18 cellular contexts compared by ENCODE assay signal in genomic region chr4:38791005-38791404, GRCh38. TPM values are rescaled to one million over a fixed set of nuclear protein-coding genes. Genes with fewer than 3 reads are reported as not detected.
DNase-seq lines count a peak whose midpoint lies in the region; ATAC-seq and TF ChIP-seq lines count a peak whose summit lies in the region.
"Had no signal": no experiment of that assay in that cellular context is flagged by ENCODE, and none has a peak within 500 bp of the region (broad histone marks: within the 10 kb centered on the region; RNA-seq: fewer than 3 reads in every experiment).

No MANE protein-coding gene starts in this region.

- peak overlapping the region; percentile 76 to 88 for H3K27ac Mint-ChIP-seq in natural killer cell treated with Interleukin-12 subunit alpha and Interleukin-12 subunit beta and Interleukin-15 and Interleukin-18, amount 100 ng/mL, for 72 hours
- no peak overlapping the region for H3K27ac Mint-ChIP-seq in natural killer cell
- H3K27ac Mint-ChIP-seq in dendritic cell treated with granulocyte-macrophage colony-stimulating factor and Interleukin-4, amounts not matched to agents 40 ng/mL and 50 ng/mL, for 4 days, result peak overlapping the region; percentile 84
- H3K27ac Mint-ChIP-seq: type B pancreatic cell had no signal

- no peak for TF ChIP-seq EP300 in upper lobe of left lung (IDR thresholded peaks at IDR 0.05)

- H3K27me3 Mint-ChIP-seq in natural killer cell treated with Interleukin-12 subunit alpha and Interleukin-12 subunit beta and Interleukin-15 and Interleukin-18, amount 100 ng/mL, for 72 hours, result no peaks in the 10 kb centered on the region
- H3K27me3 Mint-ChIP-seq in natural killer cell (ENCODE audit: low read depth in 2 of 2), result no peaks in the 10 kb centered on the region
- no peaks in the 10 kb centered on the region for H3K27me3 Mint-ChIP-seq in dendritic cell treated with granulocyte-macrophage colony-stimulating factor and Interleukin-4, amounts not matched to agents 40 ng/mL and 50 ng/mL, for 4 days
- H3K27me3 Mint-ChIP-seq: type B pancreatic cell had no signal

- H3K9me3 ChIP-seq in upper lobe of left lung, result no peaks in the 10 kb centered on the region
- H3K9me3 ChIP-seq: right lobe of liver, stomach had no signal

- intact Hi-C loops in natural killer cell (cut with micrococcal nuclease), result no loop called here
- intact Hi-C loops in dendritic cell treated with granulocyte-macrophage colony-stimulating factor and Interleukin-4, amounts not matched to agents 40 ng/mL and 50 ng/mL, for 4 days (cut with micrococcal nuclease), result loop anchor here (2.0 kb wide), 1 partner anchor 14 kb away; the partner anchor contains the start of gene TLR1

- no peak for DNase-seq in natural killer cell treated with Interleukin-12 subunit alpha and Interleukin-12 subunit beta and Interleukin-15 and Interleukin-18, amount 100 ng/mL, for 72 hours (ENCODE audit: low spot score)
- DNase-seq in natural killer cell, result no peak
- peak; percentile 21 to 22 for DNase-seq in Kasumi-1 (lab: John Stamatoyannopoulos, UW)
- no peak for DNase-seq in upper lobe of left lung
- DNase-seq in NCI-H446 (lab: John Stamatoyannopoulos, UW), result no peak
- no peak for DNase-seq in HEK293T (ENCODE audit: extremely low spot score)
- DNase-seq: heart left ventricle, NCI-H1436, NCI-H2171, NCI-H748 treated with DMSO at 0.1 percent for 48 hours, right lobe of liver, stomach, SW 1271 had no signal

- peak overlapping the region; percentile 62 to 74 (median 68) for H3K27ac ChIP-seq in upper lobe of left lung
- H3K27ac ChIP-seq: right lobe of liver had no signal

- no peaks in the 10 kb centered on the region for H3K36me3 ChIP-seq in upper lobe of left lung
- H3K36me3 ChIP-seq: heart left ventricle, right lobe of liver had no signal

- no peaks in the 10 kb centered on the region for H3K27me3 ChIP-seq in upper lobe of left lung
- H3K27me3 ChIP-seq: heart left ventricle, right lobe of liver, stomach had no signal

- H3K4me1 ChIP-seq in upper lobe of left lung, result no peaks in the 10 kb centered on the region

- no peak for TF ChIP-seq CTCF in natural killer cell (IDR thresholded peaks at IDR 0.05)
- no peak for TF ChIP-seq CTCF in upper lobe of left lung (IDR thresholded peaks at IDR 0.05)

- CTCF ChIA-PET in HEK293T (lab: Yijun Ruan, JAX), result interaction anchor here (1.1 kb wide), 1 partner anchor 13 kb away, joined by 3 read pairs; the partner anchor contains the start of gene TLR1

- POLR2A ChIA-PET in HEK293T (lab: Yijun Ruan, JAX), result no interaction called here

- peaks cover 33% of the 10 kb centered on the region for H3K36me3 Mint-ChIP-seq in natural killer cell treated with Interleukin-12 subunit alpha and Interleukin-12 subunit beta and Interleukin-15 and Interleukin-18, amount 100 ng/mL, for 72 hours
- H3K36me3 Mint-ChIP-seq in natural killer cell, result peaks cover 38% of the 10 kb centered on the region
- H3K36me3 Mint-ChIP-seq in dendritic cell treated with granulocyte-macrophage colony-stimulating factor and Interleukin-4, amounts not matched to agents 40 ng/mL and 50 ng/mL, for 4 days (ENCODE audit: low read depth), result peaks cover 32% of the 10 kb centered on the region
- H3K36me3 Mint-ChIP-seq: type B pancreatic cell had no signal

- TF ChIP-seq POLR2A in upper lobe of left lung (IDR thresholded peaks at IDR 0.05), result no peak

- 34 to 46% methylated on average over 2 of the region's 2 CpGs for WGBS in upper lobe of left lung, 2 donors

- H3K4me1 Mint-ChIP-seq in natural killer cell treated with Interleukin-12 subunit alpha and Interleukin-12 subunit beta and Interleukin-15 and Interleukin-18, amount 100 ng/mL, for 72 hours (ENCODE audit: low read depth in 2 of 2), result peaks cover 15 to 17% of the 10 kb centered on the region in 2 donors
- H3K4me1 Mint-ChIP-seq in natural killer cell, result no peaks in the 10 kb centered on the region
- H3K4me1 Mint-ChIP-seq in dendritic cell treated with granulocyte-macrophage colony-stimulating factor and Interleukin-4, amounts not matched to agents 40 ng/mL and 50 ng/mL, for 4 days (ENCODE audit: low read depth), result peaks cover 75% of the 10 kb centered on the region

- H3K9me3 Mint-ChIP-seq in natural killer cell treated with Interleukin-12 subunit alpha and Interleukin-12 subunit beta and Interleukin-15 and Interleukin-18, amount 100 ng/mL, for 72 hours, result peaks cover 17% of the 10 kb centered on the region
- peaks cover 9 to 16% of the 10 kb centered on the region in 2 donors for H3K9me3 Mint-ChIP-seq in natural killer cell
- H3K9me3 Mint-ChIP-seq in dendritic cell treated with granulocyte-macrophage colony-stimulating factor and Interleukin-4, amounts not matched to agents 40 ng/mL and 50 ng/mL, for 4 days, result peaks cover 10% of the 10 kb centered on the region
- H3K9me3 Mint-ChIP-seq: type B pancreatic cell had no signal

- no peak overlapping the region for H3K4me3 ChIP-seq in upper lobe of left lung
- H3K4me3 ChIP-seq: coronary artery, heart left ventricle, right lobe of liver, stomach had no signal

- peak; percentile 68 to 73 for ATAC-seq in natural killer cell treated with Interleukin-12 subunit alpha and Interleukin-12 subunit beta and Interleukin-15 and Interleukin-18, amount 100 ng/mL, for 72 hours
- no peak for ATAC-seq in natural killer cell
- ATAC-seq in upper lobe of left lung (ENCODE audit: low FRiP score in 2 of 2), result peak in 1 of 2 donors; percentile 53
- no peak for ATAC-seq in GM21447 (IDR thresholded peaks at IDR 0.05; ENCODE audit: unreplicated experiment)

- H3K4me3 Mint-ChIP-seq in natural killer cell treated with Interleukin-12 subunit alpha and Interleukin-12 subunit beta and Interleukin-15 and Interleukin-18, amount 100 ng/mL, for 72 hours, result peak overlapping the region; percentile 72
- no peak overlapping the region for H3K4me3 Mint-ChIP-seq in natural killer cell
- peak overlapping the region; percentile 37 for H3K4me3 Mint-ChIP-seq in dendritic cell treated with granulocyte-macrophage colony-stimulating factor and Interleukin-4, amounts not matched to agents 40 ng/mL and 50 ng/mL, for 4 days
- H3K4me3 Mint-ChIP-seq: type B pancreatic cell had no signal

TF ChIP-seq in HEK293T, 16 proteins besides CTCF, POLR2A, EP300 and RAD21:
- TF ChIP-seq FOXM1 (IDR thresholded peaks at IDR 0.05; ENCODE audit: borderline replicate concordance) (no peak), CTBP1 (IDR thresholded peaks at IDR 0.05; ENCODE audit: borderline replicate concordance) (no peak), FOXK2 (IDR thresholded peaks at IDR 0.05) (no peak), ZNF384 (IDR thresholded peaks at IDR 0.05) (no peak), ARNT (IDR thresholded peaks at IDR 0.05) (no peak), HDGF (IDR thresholded peaks at IDR 0.05; ENCODE audit: borderline replicate concordance) (no peak), SUZ12 (IDR thresholded peaks at IDR 0.05) (no peak), SP1 (IDR thresholded peaks at IDR 0.05) (no peak), FOXA1 (IDR thresholded peaks at IDR 0.05) (no peak), TARDBP (IDR thresholded peaks at IDR 0.05) (no peak), LEF1 (IDR thresholded peaks at IDR 0.05; ENCODE audit: borderline replicate concordance) (no peak), BHLHE40 (IDR thresholded peaks at IDR 0.05; ENCODE audit: borderline replicate concordance) (no peak), PKNOX1 (IDR thresholded peaks at IDR 0.05) (no peak)

RNA-seq across cellular contexts. Expression of gene TLR10, which starts 8.2 kb away (rescaled TPM):
- not detected for total RNA-seq in natural killer cell treated with Interleukin-12 subunit alpha and Interleukin-12 subunit beta and Interleukin-15 and Interleukin-18, amount 100 ng/mL, for 72 hours
- total RNA-seq in natural killer cell (under 1 TPM; 0.31 to 0.63 (median 0.59) TPM), upper lobe of left lung (1 to 10 TPM in 1 of 6 donors, under 1 TPM in 3, not detected in 2; 0.61 to 1.0 (median 0.81) TPM)
- total RNA-seq: osteocyte had no signal

RNA-seq across cellular contexts. Expression of gene TLR1, which starts 13.6 kb away (rescaled TPM):
- total RNA-seq in natural killer cell treated with Interleukin-12 subunit alpha and Interleukin-12 subunit beta and Interleukin-15 and Interleukin-18, amount 100 ng/mL, for 72 hours, result 10 to 100 TPM; 12.6 to 15.5 TPM
- total RNA-seq in natural killer cell, result 10 to 100 TPM; 25.6 to 51.5 (median 30.0) TPM
- total RNA-seq in upper lobe of left lung, result 10 to 100 TPM; 16.4 to 41.9 (median 24.8) TPM

Comparison
In these comparisons a context has a peak if more than half of its experiments do, and no peak if none do; other contexts are left out.
1. ATAC-seq: peak in natural killer cell treated with Interleukin-12 subunit alpha and Interleukin-12 subunit beta and Interleukin-15 and Interleukin-18, amount 100 ng/mL, for 72 hours (2 of 2); none in natural killer cell (0 of 3) and GM21447 (single experiment).
2. H3K27ac Mint-ChIP-seq: peak in natural killer cell treated with Interleukin-12 subunit alpha and Interleukin-12 subunit beta and Interleukin-15 and Interleukin-18, amount 100 ng/mL, for 72 hours (2 of 2) and dendritic cell treated with granulocyte-macrophage colony-stimulating factor and Interleukin-4, amounts not matched to agents 40 ng/mL and 50 ng/mL, for 4 days (single experiment); none in natural killer cell (0 of 2).
3. DNase-seq: peak in Kasumi-1 (2 of 2); none in natural killer cell treated with Interleukin-12 subunit alpha and Interleukin-12 subunit beta and Interleukin-15 and Interleukin-18, amount 100 ng/mL, for 72 hours (single experiment), natural killer cell (single experiment), upper lobe of left lung (0 of 2), NCI-H446 (0 of 2) and HEK293T (single experiment).